29 cellular contexts compared by ENCODE assay signal in the genomic region with DNA sequence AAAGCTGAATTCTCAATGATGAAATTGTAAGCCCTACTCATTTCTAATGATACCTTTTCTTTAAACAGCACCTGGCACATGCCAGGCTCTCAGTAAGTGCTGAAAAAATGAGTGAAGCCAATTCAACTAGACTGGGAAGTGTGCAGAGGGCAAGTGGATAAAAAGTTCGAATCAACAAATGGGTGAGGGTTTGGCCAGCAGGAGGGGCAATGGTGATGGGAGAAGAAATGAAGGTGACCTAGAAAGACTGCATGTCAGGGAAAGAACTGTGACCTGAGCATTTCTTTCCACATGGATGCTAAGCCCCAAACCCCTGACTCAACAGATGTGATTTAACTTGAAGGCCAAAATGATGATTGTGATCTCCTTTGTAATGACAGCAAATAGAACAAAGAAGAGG. TPM values are rescaled to one million over a fixed set of nuclear protein-coding genes. Genes with fewer than 3 reads are reported as not detected.
DNase-seq lines count a peak whose midpoint lies in the region; ATAC-seq, FAIRE-seq and TF ChIP-seq lines count a peak whose summit lies in the region.
"Had no signal": no experiment of that assay in that cellular context is flagged by ENCODE, and none has a peak within 500 bp of the region (broad histone marks: within the 10 kb centered on the region; RNA-seq: fewer than 3 reads in every experiment).

No MANE protein-coding gene starts in this region.

- TF ChIP-seq POLR2A in endothelial cell of umbilical vein (IDR thresholded peaks at IDR 0.05; ENCODE audit: low read depth, low read length), result no peak

- H3K27ac ChIP-seq in OCI-LY3 (ENCODE audit: low read length), result no peak overlapping the region
- H3K27ac ChIP-seq in endothelial cell of umbilical vein (ENCODE audit: insufficient read depth, low read depth, low read length), result no peak overlapping the region
- no peak overlapping the region for H3K27ac ChIP-seq in mesendoderm (ENCODE audit: low read depth, low read length)
- H3K27ac ChIP-seq: body of pancreas, GM23248, HL-60, left lung, parathyroid adenoma, thoracic aorta had no signal

- H3K27me3 ChIP-seq in OCI-LY3 (ENCODE audit: low read depth, low read length), result no peaks in the 10 kb centered on the region
- no peaks in the 10 kb centered on the region for H3K27me3 ChIP-seq in endothelial cell of umbilical vein (ENCODE audit: control insufficient read depth in 2 of 2, insufficient read depth in 2 of 2, low read length in 2 of 2)
- no peaks in the 10 kb centered on the region for H3K27me3 ChIP-seq in mesendoderm (ENCODE audit: insufficient read depth, low read length, poor library complexity)
- H3K27me3 ChIP-seq: body of pancreas, left lung had no signal

- no peak overlapping the region for H3K23ac ChIP-seq in mesendoderm (ENCODE audit: low read length)

- H3K18ac ChIP-seq in mesendoderm (ENCODE audit: low read length), result no peak overlapping the region

- H2BK5ac ChIP-seq in mesendoderm (ENCODE audit: low read length), result no peak overlapping the region

- H4K8ac ChIP-seq in mesendoderm (ENCODE audit: low read depth, low read length), result peak overlapping the region; percentile 86

- H3K4me2 ChIP-seq in OCI-LY3 (ENCODE audit: low read length) (no peak overlapping the region), endothelial cell of umbilical vein (ENCODE audit: insufficient read depth, low read length) (no peak overlapping the region), mesendoderm (ENCODE audit: low read length) (no peak overlapping the region)
- H3K4me2 ChIP-seq: smooth muscle cell had no signal

- H3K36me3 ChIP-seq in OCI-LY3 (replicated peaks; ENCODE audit: low read depth, low read length) (no peaks in the 10 kb centered on the region), endothelial cell of umbilical vein (ENCODE audit: control insufficient read depth in 2 of 2, extremely low read depth in 1 of 2, insufficient read depth in 2 of 2, low read length in 2 of 2) (no peaks in the 10 kb centered on the region), mesendoderm (ENCODE audit: control insufficient read depth, insufficient read depth, low read length) (no peaks in the 10 kb centered on the region)
- H3K36me3 ChIP-seq: left lung, thoracic aorta had no signal

- no peak overlapping the region for H2AK5ac ChIP-seq in mesendoderm (ENCODE audit: low read length)

- no peak overlapping the region for H4K5ac ChIP-seq in mesendoderm (ENCODE audit: low read length)

- H3K4ac ChIP-seq in mesendoderm (ENCODE audit: low read depth, low read length), result no peak overlapping the region

- no peaks in the 10 kb centered on the region for H3K4me1 ChIP-seq in OCI-LY3 (ENCODE audit: low read length)
- no peaks in the 10 kb centered on the region for H3K4me1 ChIP-seq in endothelial cell of umbilical vein (ENCODE audit: control insufficient read depth, extremely low read depth, insufficient read depth, low read length)
- H3K4me1 ChIP-seq in mesendoderm (ENCODE audit: control insufficient read depth, low read depth, low read length), result no peaks in the 10 kb centered on the region
- H3K4me1 ChIP-seq: body of pancreas, left lung, parathyroid adenoma had no signal

- ATAC-seq in GM19467 (IDR thresholded peaks at IDR 0.05; ENCODE audit: unreplicated experiment) (no peak), HG03280 (IDR thresholded peaks at IDR 0.05; ENCODE audit: unreplicated experiment) (no peak)
- ATAC-seq: activated T-helper 17 cell treated with anti-CD3 and anti-CD28 coated beads, Interleukin-2, amount 50 U/mL, for 72 hours; body of pancreas; left lung had no signal

- no peak overlapping the region for H2BK120ac ChIP-seq in mesendoderm (ENCODE audit: low read depth, low read length)

- no peaks in the 10 kb centered on the region for H3K79me1 ChIP-seq in mesendoderm (ENCODE audit: low read length)

- dilution Hi-C loops in endothelial cell of umbilical vein (cut with MboI; ENCODE audit: extremely low pct_ligation_motif_present, low sequenced_read_pairs), result no loop called here

- intact Hi-C loops in endothelial cell of umbilical vein (cut with micrococcal nuclease), result no loop called here

- BruUV-seq in endothelial cell of umbilical vein (replicated peaks; lab: Mats Ljungman, UMichigan), result no TSS peak

- H3K9me3 ChIP-seq in OCI-LY3 (ENCODE audit: insufficient read depth, low read length), result no peaks in the 10 kb centered on the region
- H3K9me3 ChIP-seq in endothelial cell of umbilical vein (replicated peaks; ENCODE audit: control insufficient read depth, insufficient read depth, low read length), result peaks cover 1% of the 10 kb centered on the region
- H3K9me3 ChIP-seq: body of pancreas, thoracic aorta had no signal

- no peak overlapping the region for H2BK15ac ChIP-seq in mesendoderm (replicated peaks; ENCODE audit: low read depth)

- H3K9ac ChIP-seq in OCI-LY3 (ENCODE audit: low read length) (no peak overlapping the region), endothelial cell of umbilical vein (replicated peaks; ENCODE audit: extremely low read depth, insufficient read depth, low read length) (no peak overlapping the region), mesendoderm (ENCODE audit: low read length) (no peak overlapping the region)
- H3K9ac ChIP-seq: GM23248, parathyroid adenoma had no signal

- TF ChIP-seq CTCF in GM12873 (IDR thresholded peaks at IDR 0.05; ENCODE audit: insufficient read depth, low read depth, low read length, missing control alignments) (peak; percentile 5), OCI-LY3 (IDR thresholded peaks at IDR 0.05; ENCODE audit: low read depth, low read length) (0 out of 2 replicates have a peak, but pooled peaks have one; percentile 6), endothelial cell of umbilical vein (IDR thresholded peaks at IDR 0.05; ENCODE audit: extremely low read depth in 1 of 2, insufficient read depth in 1 of 2, low read depth in 1 of 2, low read length in 2 of 2) (no peak)

- peak; percentile 57 for FAIRE-seq in endothelial cell of umbilical vein (lab: Jason Lieb, UNC)
- FAIRE-seq: endometrium, urothelium cell line had no signal

- H3K4me3 ChIP-seq in OCI-LY3 (ENCODE audit: low read length) (no peak overlapping the region), endothelial cell of umbilical vein (replicated peaks in 1 of 3; ENCODE audit: insufficient read depth in 1 of 3, low read depth in 1 of 3, low read length in 3 of 3) (no peak overlapping the region), mesendoderm (ENCODE audit: low read length) (no peak overlapping the region)
- H3K4me3 ChIP-seq: body of pancreas, GM23248, left lung, smooth muscle cell, thoracic aorta had no signal

- H2AFZ ChIP-seq in OCI-LY3 (ENCODE audit: low read depth, low read length), result no peak overlapping the region
- no peak overlapping the region for H2AFZ ChIP-seq in endothelial cell of umbilical vein (ENCODE audit: low read depth, low read length)
- H2AFZ ChIP-seq: GM23248, parathyroid adenoma had no signal

- H3K79me2 ChIP-seq in OCI-LY3 (ENCODE audit: low read length), result no peaks in the 10 kb centered on the region
- no peaks in the 10 kb centered on the region for H3K79me2 ChIP-seq in endothelial cell of umbilical vein (ENCODE audit: control insufficient read depth, insufficient read depth, low read length)
- no peaks in the 10 kb centered on the region for H3K79me2 ChIP-seq in mesendoderm (ENCODE audit: control insufficient read depth, insufficient read depth, low read length)
- H3K79me2 ChIP-seq: parathyroid adenoma had no signal

- no peak for DNase-seq in endothelial cell of umbilical vein (ENCODE audit: low read depth, low spot score)
- peak; percentile 23 for DNase-seq in mesendoderm
- no peak for DNase-seq in NCI-H226
- DNase-seq: activated CD4-positive, alpha-beta T cell treated with anti-CD3 and anti-CD28 coated beads for 48 hours; activated naive CD4-positive, alpha-beta T cell treated with anti-CD3 and anti-CD28 coated beads, Interleukin-2, amount 10 ng/mL, durations not matched to agents 7 days and 5 days; CD8-positive, alpha-beta memory T cell; GM23248; hippocampal formation; left lung; MV-4-11; NCI-H1436; NCI-H2081; NCI-H345; NCI-H748 treated with DMSO at 0.1 percent for 48 hours; retina; stimulated activated naive CD4-positive, alpha-beta T cell treated with Interleukin-2 at 50 U/mL for 16 hours; SW 1271 had no signal

- H3K9me1 ChIP-seq in endothelial cell of umbilical vein (replicated peaks; ENCODE audit: control insufficient read depth, extremely low read depth, insufficient read depth, low read length), result no peaks in the 10 kb centered on the region

- CTCF ChIA-PET in endothelial cell of umbilical vein (lab: Charles Lee), result no interaction called here

- POLR2A ChIA-PET in endothelial cell of umbilical vein (lab: Charles Lee), result no interaction called here

- no CpG with 5 or more reads among the region's 1 CpG for WGBS in mesendoderm (ENCODE audit: extremely low coverage, insufficient coverage, low lambda C conversion rate)

- no peak overlapping the region for H3K56ac ChIP-seq in mesendoderm (ENCODE audit: low read length)

- H4K20me1 ChIP-seq in OCI-LY3 (ENCODE audit: insufficient read depth, low read length) (no peaks in the 10 kb centered on the region), endothelial cell of umbilical vein (replicated peaks; ENCODE audit: control insufficient read depth, extremely low read depth, insufficient read depth, low read length) (no peaks in the 10 kb centered on the region)

TF ChIP-seq in endothelial cell of umbilical vein, 7 proteins besides CTCF, POLR2A, EP300 and RAD21:
- TF ChIP-seq MYC (IDR thresholded peaks at IDR 0.05; ENCODE audit: low read depth, low read length), result no peak
TF ChIP-seq in endothelial cell of umbilical vein: peak in this region for 0.

RNA-seq across cellular contexts. Expression of a gene that starts 54.6 kb away (rescaled TPM):
- total RNA-seq in endothelial cell of umbilical vein, result 184 and 200 TPM in 2 replicates
- 160 and 202 TPM in 2 replicates for polyA plus RNA-seq in endothelial cell of umbilical vein
- polyA plus RNA-seq in endothelial cell of umbilical vein (2011; cell fraction: cytosol; rRNA removed), result 315 and 349 TPM in 2 replicates
- polyA plus RNA-seq in endothelial cell of umbilical vein (2011; cell fraction: nucleus; rRNA removed), result 456 and 547 TPM in 2 replicates
- polyA plus RNA-seq in endothelial cell of umbilical vein (2012), result 423 and 427 TPM in 2 replicates
- 180 and 188 TPM in 2 replicates for polyA minus RNA-seq in endothelial cell of umbilical vein
- 16.3 TPM for polyA minus RNA-seq in endothelial cell of umbilical vein (2011; cell fraction: cytosol; rRNA and poly(A)+ RNA removed)
- polyA minus RNA-seq in endothelial cell of umbilical vein (2011; cell fraction: nucleus; rRNA and poly(A)+ RNA removed), result 141 and 168 TPM in 2 replicates
- polyA plus RNA-seq in mesendoderm (2013, experiment 1 of 2), result 23.1 TPM
- 19.6 TPM for polyA plus RNA-seq in mesendoderm (2013, experiment 2 of 2)
- total RNA-seq: activated T-helper 17 cell treated with anti-CD3 and anti-CD28 coated beads, Interleukin-2, amount 50 U/mL, for 72 hours; body of pancreas; CD8-positive, alpha-beta memory T cell had no signal
- polyA plus RNA-seq: CD8-positive, alpha-beta memory T cell had no signal

Comparison
In these comparisons a context has a peak if more than half of its experiments do, and no peak if none do; other contexts are left out.
1. CTCF ChIP-seq: peak in GM12873 (single experiment) and OCI-LY3 (single experiment); none in endothelial cell of umbilical vein (0 of 2).